8 cellular contexts compared by ENCODE assay signal in genomic region chr19:55581145-55581827, GRCh38. TPM values are rescaled to one million over a fixed set of nuclear protein-coding genes. Genes with fewer than 3 reads are reported as not detected.
DNase-seq lines count a peak whose midpoint lies in the region; ATAC-seq and TF ChIP-seq lines count a peak whose summit lies in the region.

No MANE protein-coding gene starts in this region.

- H3K27me3 ChIP-seq in BE2C (no peaks in the 10 kb centered on the region), HUES6 (ENCODE audit: control insufficient read depth, insufficient read depth, low read length) (no peaks in the 10 kb centered on the region), body of pancreas (no peaks in the 10 kb centered on the region), lung (ENCODE audit: control insufficient read depth, insufficient read depth) (no peaks in the 10 kb centered on the region)

- H3K9ac ChIP-seq in HUES6 (ENCODE audit: low read length), result no peak overlapping the region

- H3K9me3 ChIP-seq in BE2C (no peaks in the 10 kb centered on the region), HUES6 (ENCODE audit: control insufficient read depth, insufficient read depth, low read depth, low read length) (no peaks in the 10 kb centered on the region), body of pancreas (no peaks in the 10 kb centered on the region), lung (ENCODE audit: control insufficient read depth in 2 of 2, insufficient read depth in 1 of 2, low read length in 1 of 2) (peaks cover 0 to 5% of the 10 kb centered on the region in 2 donors)

- intact Hi-C loops in body of pancreas (cut with DNase I), result no loop called here

- 10 to 18% methylated on average over 11 to 12 of the region's 12 CpGs for WGBS in body of pancreas, 2 donors
- WGBS in lung, 2 donors, result 27 to 40% methylated on average over 12 of the region's 12 CpGs
- WGBS in urinary bladder, result 35% methylated on average over 12 of the region's 12 CpGs

- DNase-seq in BE2C (no peak), body of pancreas (peak in 1 of 4 donors; percentile 50), lung (ENCODE audit: low spot score) (no peak), GM19240 (ENCODE audit: insufficient read length, low spot score) (no peak)

- H3K4me3 ChIP-seq in BE2C (ENCODE audit: low read depth, low read length), result peak overlapping the region; percentile 86
- peak overlapping the region; percentile 90 for H3K4me3 ChIP-seq in HUES6 (ENCODE audit: low read depth, low read length)
- H3K4me3 ChIP-seq in body of pancreas, result peak overlapping the region; percentile 96
- peak overlapping the region; percentile 52 for H3K4me3 ChIP-seq in lung
- H3K4me3 ChIP-seq in urinary bladder (ENCODE audit: low read depth, low read length), result peak overlapping the region; percentile 69

- H3K36me3 ChIP-seq in BE2C, result peaks cover 12% of the 10 kb centered on the region
- H3K36me3 ChIP-seq in HUES6 (ENCODE audit: control insufficient read depth, insufficient read depth, low read length), result peaks cover 16% of the 10 kb centered on the region
- no peaks in the 10 kb centered on the region for H3K36me3 ChIP-seq in body of pancreas (replicated peaks in 1 of 2; ENCODE audit: insufficient read depth in 1 of 2, low read depth in 2 of 2)
- peaks cover 8 to 20% of the 10 kb centered on the region in 2 donors for H3K36me3 ChIP-seq in lung (ENCODE audit: control insufficient read depth in 2 of 2, insufficient read depth in 2 of 2, low read length in 2 of 2)
- peaks cover 3% of the 10 kb centered on the region for H3K36me3 ChIP-seq in urinary bladder (ENCODE audit: insufficient read depth)

- TF ChIP-seq CTCF in BE2C (IDR thresholded peaks at IDR 0.05; ENCODE audit: low read depth, low read length) (no peak), body of pancreas (IDR thresholded peaks at IDR 0.05) (no peak), lung (IDR thresholded peaks at IDR 0.05; ENCODE audit: control extremely low read depth, extremely low read depth) (no peak)

- TF ChIP-seq POLR2A in body of pancreas (IDR thresholded peaks at IDR 0.05), result no peak

- H3K4me1 ChIP-seq in BE2C (peaks cover 6% of the 10 kb centered on the region), HUES6 (ENCODE audit: control insufficient read depth, insufficient read depth, low read length) (0 out of 2 replicates have a peak, but pooled peaks cover 2% of the 10 kb centered on the region), body of pancreas (peaks cover 36% of the 10 kb centered on the region), lung (ENCODE audit: control insufficient read depth in 2 of 2, insufficient read depth in 2 of 2, low read length in 2 of 2) (peaks cover 3% of the 10 kb centered on the region in 2 donors), urinary bladder (ENCODE audit: insufficient read depth) (no peaks in the 10 kb centered on the region)

- ATAC-seq in body of pancreas (peak; percentile 6), lung (ENCODE audit: insufficient read depth, low FRiP score) (no peak), GM21825 (IDR thresholded peaks at IDR 0.05; ENCODE audit: unreplicated experiment) (no peak), GM19351 (IDR thresholded peaks at IDR 0.05; ENCODE audit: unreplicated experiment) (no peak)

- H3K27ac ChIP-seq in HUES6 (ENCODE audit: low read depth, low read length) (no peak overlapping the region), body of pancreas (peak overlapping the region; percentile 71 to 95 (median 89)), lung (ENCODE audit: low read depth in 1 of 2, low read length in 1 of 2) (peak overlapping the region; percentile 70 to 87), urinary bladder (ENCODE audit: low read depth) (no peak overlapping the region)

RNA-seq across cellular contexts. Expression of gene ZNF579, which starts 0.6 kb away (rescaled TPM):
- 49.8 TPM for polyA plus RNA-seq in BE2C (2012; ENCODE audit: insufficient read depth, insufficient read length, low read depth)
- total RNA-seq in body of pancreas (1 to 10 TPM; 3.3 to 6.2 TPM), lung (10 to 100 TPM in 1 of 2 donors, 1 to 10 TPM in 1; 4.3 to 20.8 TPM), urinary bladder (1.6 TPM)
- polyA plus RNA-seq in lung (10 to 100 TPM in 1 of 2 donors, 1 to 10 TPM in 1; 6.5 to 13.6 TPM), urinary bladder (10.8 TPM)

RNA-seq across cellular contexts. Expression of gene FIZ1, which starts 18.0 kb away (rescaled TPM):
- 23.9 TPM for polyA plus RNA-seq in BE2C (2012; ENCODE audit: insufficient read depth, insufficient read length, low read depth)
- total RNA-seq in body of pancreas, result 10 to 100 TPM in 1 of 2 donors, 1 to 10 TPM in 1; 5.7 to 13.5 TPM
- 10 to 100 TPM in 1 of 2 donors, 1 to 10 TPM in 1; 5.6 to 17.6 TPM for total RNA-seq in lung
- polyA plus RNA-seq in lung, result 10 to 100 TPM in 1 of 2 donors, 1 to 10 TPM in 1; 7.5 to 12.3 TPM
- 2.3 TPM for total RNA-seq in urinary bladder
- polyA plus RNA-seq in urinary bladder, result 11.1 TPM

RNA-seq across cellular contexts. Expression of gene ZNF524, which starts 18.8 kb away (rescaled TPM):
- polyA plus RNA-seq in BE2C (2012; ENCODE audit: insufficient read depth, insufficient read length, low read depth), result 29.9 TPM
- 10 to 100 TPM; 29.7 to 45.4 TPM for total RNA-seq in body of pancreas
- total RNA-seq in lung, result 10 to 100 TPM; 12.6 to 26.3 TPM
- 10 to 100 TPM; 30.1 to 62.5 TPM for polyA plus RNA-seq in lung
- total RNA-seq in urinary bladder, result 5.7 TPM
- 30.9 TPM for polyA plus RNA-seq in urinary bladder

RNA-seq across cellular contexts. Expression of gene ZNF865, which starts 24.2 kb away (rescaled TPM):
- polyA plus RNA-seq in BE2C (2012; ENCODE audit: insufficient read depth, insufficient read length, low read depth), result 8.2 TPM
- 10 to 100 TPM in 1 of 2 donors, 1 to 10 TPM in 1; 6.5 to 14.8 TPM for total RNA-seq in body of pancreas
- 10 to 100 TPM in 1 of 2 donors, 1 to 10 TPM in 1; 5.1 to 19.3 TPM for total RNA-seq in lung
- polyA plus RNA-seq in lung, result 10 to 100 TPM in 1 of 2 donors, 1 to 10 TPM in 1; 8.4 to 11.7 TPM
- 2.1 TPM for total RNA-seq in urinary bladder
- 13.7 TPM for polyA plus RNA-seq in urinary bladder

RNA-seq across cellular contexts. Expression of gene SBK3, which starts 35.9 kb away (rescaled TPM):
- 0.46 TPM for polyA plus RNA-seq in BE2C (2012; ENCODE audit: insufficient read depth, insufficient read length, low read depth)
- not detected for total RNA-seq in body of pancreas
- total RNA-seq in lung, result 1 to 10 TPM in 1 of 2 donors, not detected in 1; 1.2 TPM
- under 1 TPM in 1 of 2 donors, not detected in 1; 0.81 TPM for polyA plus RNA-seq in lung
- not detected for total RNA-seq in urinary bladder
- polyA plus RNA-seq in urinary bladder, result 0.72 TPM

Comparison
In these comparisons a context has a peak if more than half of its experiments do, and no peak if none do; other contexts are left out.
1. H3K27ac ChIP-seq: peak in body of pancreas (4 of 4) and lung (2 of 2); none in HUES6 (single experiment) and urinary bladder (single experiment).
2. Peak in every context shown above with its lines, with median percentiles within 50 percentile points of each other: H3K4me3 ChIP-seq.